1 cellular context compared by ENCODE assay signal in the genomic region with DNA sequence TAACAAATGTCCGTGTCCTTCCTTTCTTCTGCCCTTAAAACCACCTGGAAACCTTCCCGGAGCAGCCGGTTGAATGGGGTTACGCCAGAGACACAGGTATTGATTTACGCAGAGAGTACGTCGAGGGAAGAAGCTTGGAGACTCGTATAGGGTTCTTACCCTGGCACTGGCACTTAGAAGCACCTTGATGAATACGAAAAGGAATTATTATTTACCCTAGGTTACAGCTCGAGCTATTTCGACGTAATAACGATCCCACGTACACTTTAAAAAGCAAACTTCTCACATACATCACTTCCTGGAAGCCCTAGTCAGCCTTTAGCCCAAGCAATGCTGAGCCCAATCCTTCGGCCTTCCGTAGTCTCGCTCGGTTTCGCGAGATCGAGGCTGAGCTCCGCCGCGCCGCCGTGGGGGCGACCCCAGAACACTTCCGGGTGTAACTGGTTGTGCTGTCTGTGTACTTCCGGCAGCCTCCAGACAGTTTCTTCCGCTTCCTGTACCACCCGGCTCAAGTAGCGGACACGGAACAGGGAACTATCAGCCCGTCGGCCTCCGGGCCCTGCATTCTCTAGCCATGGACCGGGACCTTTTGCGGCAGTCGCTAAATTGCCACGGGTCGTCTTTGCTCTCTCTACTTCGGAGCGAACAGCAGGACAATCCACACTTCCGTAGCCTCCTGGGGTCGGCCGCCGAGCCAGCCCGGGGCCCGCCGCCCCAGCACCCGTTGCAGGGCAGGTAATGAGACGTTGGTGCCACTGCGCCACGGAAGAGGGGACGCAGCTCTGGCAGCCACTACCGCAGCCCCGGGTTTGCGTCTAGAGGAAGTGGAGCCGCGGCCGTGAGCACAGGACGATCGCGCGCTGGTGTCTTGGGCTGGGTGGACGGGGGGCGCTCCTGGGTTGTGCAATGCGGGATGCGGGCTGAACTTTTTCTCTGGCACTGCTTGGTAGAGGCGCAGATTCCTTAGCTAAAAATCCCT.
TF ChIP-seq lines count a peak whose summit lies in the region.

A gene with protein sequence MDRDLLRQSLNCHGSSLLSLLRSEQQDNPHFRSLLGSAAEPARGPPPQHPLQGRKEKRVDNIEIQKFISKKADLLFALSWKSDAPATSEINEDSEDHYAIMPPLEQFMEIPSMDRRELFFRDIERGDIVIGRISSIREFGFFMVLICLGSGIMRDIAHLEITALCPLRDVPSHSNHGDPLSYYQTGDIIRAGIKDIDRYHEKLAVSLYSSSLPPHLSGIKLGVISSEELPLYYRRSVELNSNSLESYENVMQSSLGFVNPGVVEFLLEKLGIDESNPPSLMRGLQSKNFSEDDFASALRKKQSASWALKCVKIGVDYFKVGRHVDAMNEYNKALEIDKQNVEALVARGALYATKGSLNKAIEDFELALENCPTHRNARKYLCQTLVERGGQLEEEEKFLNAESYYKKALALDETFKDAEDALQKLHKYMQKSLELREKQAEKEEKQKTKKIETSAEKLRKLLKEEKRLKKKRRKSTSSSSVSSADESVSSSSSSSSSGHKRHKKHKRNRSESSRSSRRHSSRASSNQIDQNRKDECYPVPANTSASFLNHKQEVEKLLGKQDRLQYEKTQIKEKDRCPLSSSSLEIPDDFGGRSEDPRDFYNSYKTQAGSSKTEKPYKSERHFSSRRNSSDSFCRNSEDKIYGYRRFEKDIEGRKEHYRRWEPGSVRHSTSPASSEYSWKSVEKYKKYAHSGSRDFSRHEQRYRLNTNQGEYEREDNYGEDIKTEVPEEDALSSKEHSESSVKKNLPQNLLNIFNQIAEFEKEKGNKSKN (plus strand): TSS at position 476 of the 979 bp plus-strand sequence. CDS start 99 bp downstream, at position 575.

TF ChIP-seq in HepG2, 621 proteins besides CTCF, POLR2A, EP300 and RAD21 (continued from another document and continues in another):
- TF ChIP-seq ZNF17 (CRISPR knock-in tag; IDR thresholded peaks at IDR 0.05), result 0 out of 2 replicates have a peak, but pooled peaks have one; percentile 41
- TF ChIP-seq NR2F2 (IDR thresholded peaks at IDR 0.05; ENCODE audit: borderline replicate concordance, low read depth), result peak; percentile 41; the same call in 1 of the 2 replicates
- TF ChIP-seq FOXC1 (CRISPR knock-in tag; IDR thresholded peaks at IDR 0.05; ENCODE audit: borderline replicate concordance), result 0 out of 2 replicates have a peak, but pooled peaks have one; percentile 81
- TF ChIP-seq, protein P1, sequence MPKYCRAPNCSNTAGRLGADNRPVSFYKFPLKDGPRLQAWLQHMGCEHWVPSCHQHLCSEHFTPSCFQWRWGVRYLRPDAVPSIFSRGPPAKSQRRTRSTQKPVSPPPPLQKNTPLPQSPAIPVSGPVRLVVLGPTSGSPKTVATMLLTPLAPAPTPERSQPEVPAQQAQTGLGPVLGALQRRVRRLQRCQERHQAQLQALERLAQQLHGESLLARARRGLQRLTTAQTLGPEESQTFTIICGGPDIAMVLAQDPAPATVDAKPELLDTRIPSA (CRISPR knock-in tag; IDR thresholded peaks at IDR 0.05; ENCODE audit: borderline replicate concordance), result peak; percentile 86
- TF ChIP-seq TOE1 (CRISPR knock-in tag; IDR thresholded peaks at IDR 0.05), result no peak
- no peak for TF ChIP-seq RBM22 (optimal IDR thresholded peaks at IDR 0.05; ENCODE audit: low read length)
- TF ChIP-seq, protein P2, sequence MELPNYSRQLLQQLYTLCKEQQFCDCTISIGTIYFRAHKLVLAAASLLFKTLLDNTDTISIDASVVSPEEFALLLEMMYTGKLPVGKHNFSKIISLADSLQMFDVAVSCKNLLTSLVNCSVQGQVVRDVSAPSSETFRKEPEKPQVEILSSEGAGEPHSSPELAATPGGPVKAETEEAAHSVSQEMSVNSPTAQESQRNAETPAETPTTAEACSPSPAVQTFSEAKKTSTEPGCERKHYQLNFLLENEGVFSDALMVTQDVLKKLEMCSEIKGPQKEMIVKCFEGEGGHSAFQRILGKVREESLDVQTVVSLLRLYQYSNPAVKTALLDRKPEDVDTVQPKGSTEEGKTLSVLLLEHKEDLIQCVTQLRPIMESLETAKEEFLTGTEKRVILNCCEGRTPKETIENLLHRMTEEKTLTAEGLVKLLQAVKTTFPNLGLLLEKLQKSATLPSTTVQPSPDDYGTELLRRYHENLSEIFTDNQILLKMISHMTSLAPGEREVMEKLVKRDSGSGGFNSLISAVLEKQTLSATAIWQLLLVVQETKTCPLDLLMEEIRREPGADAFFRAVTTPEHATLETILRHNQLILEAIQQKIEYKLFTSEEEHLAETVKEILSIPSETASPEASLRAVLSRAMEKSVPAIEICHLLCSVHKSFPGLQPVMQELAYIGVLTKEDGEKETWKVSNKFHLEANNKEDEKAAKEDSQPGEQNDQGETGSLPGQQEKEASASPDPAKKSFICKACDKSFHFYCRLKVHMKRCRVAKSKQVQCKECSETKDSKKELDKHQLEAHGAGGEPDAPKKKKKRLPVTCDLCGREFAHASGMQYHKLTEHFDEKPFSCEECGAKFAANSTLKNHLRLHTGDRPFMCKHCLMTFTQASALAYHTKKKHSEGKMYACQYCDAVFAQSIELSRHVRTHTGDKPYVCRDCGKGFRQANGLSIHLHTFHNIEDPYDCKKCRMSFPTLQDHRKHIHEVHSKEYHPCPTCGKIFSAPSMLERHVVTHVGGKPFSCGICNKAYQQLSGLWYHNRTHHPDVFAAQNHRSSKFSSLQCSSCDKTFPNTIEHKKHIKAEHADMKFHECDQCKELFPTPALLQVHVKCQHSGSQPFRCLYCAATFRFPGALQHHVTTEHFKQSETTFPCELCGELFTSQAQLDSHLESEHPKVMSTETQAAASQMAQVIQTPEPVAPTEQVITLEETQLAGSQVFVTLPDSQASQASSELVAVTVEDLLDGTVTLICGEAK (IDR thresholded peaks at IDR 0.05), result peak; percentile 93
- TF ChIP-seq, protein P2 (CRISPR knock-in tag; IDR thresholded peaks at IDR 0.05), result peak; percentile 43; the same call in 1 of the 2 replicates
- no peak for TF ChIP-seq FOXP1 (IDR thresholded peaks at IDR 0.05)
- peak; percentile 25; the same call in 1 of the 2 replicates for TF ChIP-seq FOXP1 (CRISPR knock-in tag; IDR thresholded peaks at IDR 0.05)
- TF ChIP-seq, protein P3, sequence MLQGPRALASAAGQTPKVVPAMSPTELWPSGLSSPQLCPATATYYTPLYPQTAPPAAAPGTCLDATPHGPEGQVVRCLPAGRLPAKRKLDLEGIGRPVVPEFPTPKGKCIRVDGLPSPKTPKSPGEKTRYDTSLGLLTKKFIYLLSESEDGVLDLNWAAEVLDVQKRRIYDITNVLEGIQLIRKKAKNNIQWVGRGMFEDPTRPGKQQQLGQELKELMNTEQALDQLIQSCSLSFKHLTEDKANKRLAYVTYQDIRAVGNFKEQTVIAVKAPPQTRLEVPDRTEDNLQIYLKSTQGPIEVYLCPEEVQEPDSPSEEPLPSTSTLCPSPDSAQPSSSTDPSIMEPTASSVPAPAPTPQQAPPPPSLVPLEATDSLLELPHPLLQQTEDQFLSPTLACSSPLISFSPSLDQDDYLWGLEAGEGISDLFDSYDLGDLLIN (CRISPR knock-in tag; IDR thresholded peaks at IDR 0.05; ENCODE audit: borderline replicate concordance), result no peak
- TF ChIP-seq, protein P4, sequence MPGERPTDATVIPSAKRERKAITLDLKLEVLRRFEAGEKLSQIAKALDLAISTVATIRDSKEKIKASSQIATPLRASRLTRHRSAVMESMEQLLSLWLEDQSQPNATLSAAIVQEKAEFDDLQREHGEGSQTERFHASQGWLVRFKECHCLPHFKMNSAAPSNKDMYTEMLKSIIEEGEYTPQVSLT (CRISPR knock-in tag; IDR thresholded peaks at IDR 0.05; ENCODE audit: borderline replicate concordance, low read depth), result no peak; the same call in 1 of the 2 replicates
- TF ChIP-seq RARA (CRISPR knock-in tag; IDR thresholded peaks at IDR 0.05), result peak; percentile 6; the same call in 1 of the 2 replicates
- TF ChIP-seq, protein P5, sequence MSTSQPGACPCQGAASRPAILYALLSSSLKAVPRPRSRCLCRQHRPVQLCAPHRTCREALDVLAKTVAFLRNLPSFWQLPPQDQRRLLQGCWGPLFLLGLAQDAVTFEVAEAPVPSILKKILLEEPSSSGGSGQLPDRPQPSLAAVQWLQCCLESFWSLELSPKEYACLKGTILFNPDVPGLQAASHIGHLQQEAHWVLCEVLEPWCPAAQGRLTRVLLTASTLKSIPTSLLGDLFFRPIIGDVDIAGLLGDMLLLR (CRISPR knock-in tag; IDR thresholded peaks at IDR 0.05), result 0 out of 2 replicates have a peak, but pooled peaks have one; percentile 33
- no peak for TF ChIP-seq ZNF7 (CRISPR knock-in tag; IDR thresholded peaks at IDR 0.05)
- no peak for TF ChIP-seq TCF12 (IDR thresholded peaks at IDR 0.05)
- no peak for TF ChIP-seq TCF12 (CRISPR knock-in tag; IDR thresholded peaks at IDR 0.05)
- no peak for TF ChIP-seq FOXA1 (IDR thresholded peaks at IDR 0.05)
- peak; percentile 74 for TF ChIP-seq FOXA1 (CRISPR knock-in tag; IDR thresholded peaks at IDR 0.05)
- no peak for TF ChIP-seq TCF7L2 (IDR thresholded peaks at IDR 0.05; ENCODE audit: low read depth, low read length)
- TF ChIP-seq ZNF616 (CRISPR knock-in tag; IDR thresholded peaks at IDR 0.05; ENCODE audit: low read depth), result peak; percentile 49; the same call in 1 of the 2 replicates
- TF ChIP-seq, protein P6, sequence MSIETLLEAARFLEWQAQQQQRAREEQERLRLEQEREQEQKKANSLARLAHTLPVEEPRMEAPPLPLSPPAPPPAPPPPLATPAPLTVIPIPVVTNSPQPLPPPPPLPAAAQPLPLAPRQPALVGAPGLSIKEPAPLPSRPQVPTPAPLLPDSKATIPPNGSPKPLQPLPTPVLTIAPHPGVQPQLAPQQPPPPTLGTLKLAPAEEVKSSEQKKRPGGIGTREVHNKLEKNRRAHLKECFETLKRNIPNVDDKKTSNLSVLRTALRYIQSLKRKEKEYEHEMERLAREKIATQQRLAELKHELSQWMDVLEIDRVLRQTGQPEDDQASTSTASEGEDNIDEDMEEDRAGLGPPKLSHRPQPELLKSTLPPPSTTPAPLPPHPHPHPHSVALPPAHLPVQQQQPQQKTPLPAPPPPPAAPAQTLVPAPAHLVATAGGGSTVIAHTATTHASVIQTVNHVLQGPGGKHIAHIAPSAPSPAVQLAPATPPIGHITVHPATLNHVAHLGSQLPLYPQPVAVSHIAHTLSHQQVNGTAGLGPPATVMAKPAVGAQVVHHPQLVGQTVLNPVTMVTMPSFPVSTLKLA (IDR thresholded peaks at IDR 0.05), result no peak
- TF ChIP-seq ATRX (CRISPR knock-in tag; IDR thresholded peaks at IDR 0.05; ENCODE audit: borderline replicate concordance), result no peak
- TF ChIP-seq IKZF1 (IDR thresholded peaks at IDR 0.05), result no peak
- TF ChIP-seq MAFK (conservative IDR thresholded peaks at IDR 0.05 in 1 of 2, IDR thresholded peaks at IDR 0.05 in 1 of 2; ENCODE audit: low read length in 2 of 2), result no peak
- no peak for TF ChIP-seq ZNF180 (CRISPR knock-in tag; IDR thresholded peaks at IDR 0.05; ENCODE audit: borderline replicate concordance, low read depth)
- TF ChIP-seq, protein P7, sequence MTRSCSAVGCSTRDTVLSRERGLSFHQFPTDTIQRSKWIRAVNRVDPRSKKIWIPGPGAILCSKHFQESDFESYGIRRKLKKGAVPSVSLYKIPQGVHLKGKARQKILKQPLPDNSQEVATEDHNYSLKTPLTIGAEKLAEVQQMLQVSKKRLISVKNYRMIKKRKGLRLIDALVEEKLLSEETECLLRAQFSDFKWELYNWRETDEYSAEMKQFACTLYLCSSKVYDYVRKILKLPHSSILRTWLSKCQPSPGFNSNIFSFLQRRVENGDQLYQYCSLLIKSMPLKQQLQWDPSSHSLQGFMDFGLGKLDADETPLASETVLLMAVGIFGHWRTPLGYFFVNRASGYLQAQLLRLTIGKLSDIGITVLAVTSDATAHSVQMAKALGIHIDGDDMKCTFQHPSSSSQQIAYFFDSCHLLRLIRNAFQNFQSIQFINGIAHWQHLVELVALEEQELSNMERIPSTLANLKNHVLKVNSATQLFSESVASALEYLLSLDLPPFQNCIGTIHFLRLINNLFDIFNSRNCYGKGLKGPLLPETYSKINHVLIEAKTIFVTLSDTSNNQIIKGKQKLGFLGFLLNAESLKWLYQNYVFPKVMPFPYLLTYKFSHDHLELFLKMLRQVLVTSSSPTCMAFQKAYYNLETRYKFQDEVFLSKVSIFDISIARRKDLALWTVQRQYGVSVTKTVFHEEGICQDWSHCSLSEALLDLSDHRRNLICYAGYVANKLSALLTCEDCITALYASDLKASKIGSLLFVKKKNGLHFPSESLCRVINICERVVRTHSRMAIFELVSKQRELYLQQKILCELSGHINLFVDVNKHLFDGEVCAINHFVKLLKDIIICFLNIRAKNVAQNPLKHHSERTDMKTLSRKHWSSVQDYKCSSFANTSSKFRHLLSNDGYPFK (CRISPR knock-in tag; IDR thresholded peaks at IDR 0.05; ENCODE audit: borderline replicate concordance), result peak; percentile 95
- peak; percentile 33; the same call in 1 of the 2 replicates for TF ChIP-seq ZMYM3 (CRISPR knock-in tag; IDR thresholded peaks at IDR 0.05)
- peak; percentile 72 for TF ChIP-seq MXD4 (CRISPR knock-in tag; IDR thresholded peaks at IDR 0.05)
- no peak for TF ChIP-seq HNF4G (IDR thresholded peaks at IDR 0.05; ENCODE audit: borderline replicate concordance, low read depth, low read length)
- TF ChIP-seq HNF4G (CRISPR knock-in tag; IDR thresholded peaks at IDR 0.05; ENCODE audit: borderline replicate concordance, low read depth), result peak; percentile 9; the same call in 1 of the 2 replicates
- no peak for TF ChIP-seq MBD4 (IDR thresholded peaks at IDR 0.05; ENCODE audit: borderline replicate concordance, low read length)
- no peak for TF ChIP-seq ZNF678 (CRISPR knock-in tag; IDR thresholded peaks at IDR 0.05)
